Comparison of ENCODE assay signal across 8 cellular contexts in the genomic region with DNA sequence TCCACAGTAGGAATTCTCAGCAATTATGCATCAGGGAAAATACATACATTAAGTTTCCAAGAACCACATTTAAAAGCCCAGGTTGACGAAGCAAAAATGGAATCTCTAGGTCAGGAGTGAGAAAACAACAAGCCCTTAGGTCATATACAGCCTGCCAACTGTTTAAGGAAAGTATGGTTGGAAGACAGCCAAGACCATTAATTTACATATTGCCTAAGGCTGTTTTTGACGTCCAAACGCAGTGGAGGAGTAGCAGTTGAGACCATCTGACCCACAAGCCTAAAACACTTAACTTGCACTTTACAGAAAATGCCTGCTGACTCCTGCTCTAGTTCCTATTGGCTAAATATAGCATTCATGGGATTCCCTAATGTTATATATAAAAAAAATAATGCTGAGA.
DNase-seq lines count a peak whose midpoint lies in the region; ATAC-seq and TF ChIP-seq lines count a peak whose summit lies in the region.

No MANE protein-coding gene starts in this region.

- H3K27me3 Mint-ChIP-seq in activated T-cell treated with anti-CD3 and anti-CD28 coated beads, Interleukin-2, amount 50 U/mL, for 72 hours (ENCODE audit: low read depth) = peaks cover 5% of the 10 kb centered on the region
- H3K27me3 Mint-ChIP-seq in nephron progenitor cell (ENCODE audit: low read depth, poor library complexity) = no peaks in the 10 kb centered on the region

- DNase-seq in DMS153 treated with DMSO at 0.1 percent for 48 hours (lab: John Stamatoyannopoulos, UW; ENCODE audit: unreplicated experiment) (peak; percentile 35), NCI-H2196 treated with DMSO at 0.1 percent for 48 hours (lab: John Stamatoyannopoulos, UW; ENCODE audit: unreplicated experiment) (peak; percentile 30), fibroblast of gingiva (ENCODE audit: low read depth) (peak; percentile 88), nephron progenitor cell (no peak)
- DNase-seq in activated T-cell treated with anti-CD3 and anti-CD28 coated beads, Interleukin-2, amount 50 U/mL, for 72 hours = no peak
- no peak for DNase-seq in activated CD4-positive, alpha-beta T cell treated with anti-CD3 and anti-CD28 coated beads, Interleukin-2, amount 50 U/mL, for 48 hours

- no peaks in the 10 kb centered on the region for H3K9me3 Mint-ChIP-seq in activated T-cell treated with anti-CD3 and anti-CD28 coated beads, Interleukin-2, amount 50 U/mL, for 72 hours
- no peaks in the 10 kb centered on the region for H3K9me3 Mint-ChIP-seq in nephron progenitor cell

- no peak overlapping the region for H3K4me3 Mint-ChIP-seq in activated T-cell treated with anti-CD3 and anti-CD28 coated beads, Interleukin-2, amount 50 U/mL, for 72 hours
- H3K4me3 Mint-ChIP-seq in nephron progenitor cell = no peak overlapping the region

- H3K36me3 Mint-ChIP-seq in activated T-cell treated with anti-CD3 and anti-CD28 coated beads, Interleukin-2, amount 50 U/mL, for 72 hours (ENCODE audit: insufficient read depth in 2 of 2) = no peaks in the 10 kb centered on the region
- H3K36me3 Mint-ChIP-seq in nephron progenitor cell (ENCODE audit: low read depth) = no peaks in the 10 kb centered on the region

- ATAC-seq in HG02870 (IDR thresholded peaks at IDR 0.05; ENCODE audit: unreplicated experiment) = peak; percentile 41
- no peak for ATAC-seq in activated T-cell treated with anti-CD3 and anti-CD28 coated beads, Interleukin-2, amount 50 U/mL, for 72 hours (replicated peaks in 1 of 2)
- no peak for ATAC-seq in HG02973 (IDR thresholded peaks at IDR 0.05; ENCODE audit: unreplicated experiment)

- no peak for TF ChIP-seq CTCF in nephron progenitor cell (IDR thresholded peaks at IDR 0.05)

- H3K4me1 Mint-ChIP-seq in activated T-cell treated with anti-CD3 and anti-CD28 coated beads, Interleukin-2, amount 50 U/mL, for 72 hours (ENCODE audit: low read depth) = no peaks in the 10 kb centered on the region
- no peaks in the 10 kb centered on the region for H3K4me1 Mint-ChIP-seq in nephron progenitor cell

- no peak overlapping the region for H3K27ac Mint-ChIP-seq in activated T-cell treated with anti-CD3 and anti-CD28 coated beads, Interleukin-2, amount 50 U/mL, for 72 hours
- no peak overlapping the region for H3K27ac Mint-ChIP-seq in nephron progenitor cell

Comparison
In these comparisons a context has a peak if more than half of its experiments do, and no peak if none do; other contexts are left out.
1. DNase-seq: peak in DMS153 treated with DMSO at 0.1 percent for 48 hours (single experiment), NCI-H2196 treated with DMSO at 0.1 percent for 48 hours (single experiment) and fibroblast of gingiva (single experiment); none in activated T-cell treated with anti-CD3 and anti-CD28 coated beads, Interleukin-2, amount 50 U/mL, for 72 hours (0 of 2), activated CD4-positive, alpha-beta T cell treated with anti-CD3 and anti-CD28 coated beads, Interleukin-2, amount 50 U/mL, for 48 hours (0 of 2) and nephron progenitor cell (single experiment).